In the genomic region with DNA sequence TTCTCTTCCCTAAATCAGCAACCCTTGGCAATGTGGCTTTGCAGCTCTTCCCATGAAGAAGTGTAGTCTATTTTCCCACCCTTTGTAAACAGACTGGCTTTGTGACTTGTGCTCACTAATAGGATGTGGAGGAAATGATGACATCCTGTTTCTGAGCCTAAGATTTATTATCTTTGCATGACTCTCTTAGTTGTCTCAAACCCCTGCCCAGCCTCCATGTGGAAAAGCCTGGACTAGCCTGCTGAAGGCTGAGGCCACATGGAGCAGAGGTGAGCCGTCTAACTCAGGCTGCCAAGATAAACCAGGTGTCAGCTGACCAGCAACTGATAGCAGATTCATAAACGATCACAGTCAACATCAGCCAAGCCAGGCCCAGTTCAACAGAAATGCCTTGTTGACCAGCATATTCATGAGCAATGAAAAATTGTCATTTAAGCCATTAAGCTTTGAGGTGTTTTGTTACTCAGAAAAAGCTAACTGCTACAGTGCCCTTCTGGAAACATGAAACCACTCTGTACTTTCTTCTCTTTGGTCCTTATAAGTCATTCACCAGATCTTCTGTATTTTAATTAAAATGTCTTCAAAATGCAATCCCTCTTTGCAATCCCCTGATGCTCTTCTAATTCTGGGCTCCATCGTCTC, we compare ENCODE assay signal across 1 cellular context.
TF ChIP-seq lines count a peak whose summit lies in the region.

No MANE protein-coding gene starts in this region.

TF ChIP-seq in HEK293, 187 proteins besides CTCF, POLR2A, EP300 and RAD21 (continued from another document):
- TF ChIP-seq ZBTB6 (tag by site-specific recombination; IDR thresholded peaks at IDR 0.05): no peak
- peak; percentile 95 for TF ChIP-seq RBAK (tag by site-specific recombination; IDR thresholded peaks at IDR 0.05)
- 0 out of 2 replicates have a peak, but pooled peaks have one; percentile 20 for TF ChIP-seq SP7 (tag by site-specific recombination; IDR thresholded peaks at IDR 0.05)
- TF ChIP-seq MYNN (tag by site-specific recombination; IDR thresholded peaks at IDR 0.05; ENCODE audit: borderline replicate concordance): no peak
- no peak for TF ChIP-seq ZNF791 (tag by site-specific recombination; IDR thresholded peaks at IDR 0.05)
- peak; percentile 67 for TF ChIP-seq SETDB1 (IDR thresholded peaks at IDR 0.05; ENCODE audit: insufficient read length, low read length)
